ENCODE assay signal across 8 cellular contexts in the genomic region with DNA sequence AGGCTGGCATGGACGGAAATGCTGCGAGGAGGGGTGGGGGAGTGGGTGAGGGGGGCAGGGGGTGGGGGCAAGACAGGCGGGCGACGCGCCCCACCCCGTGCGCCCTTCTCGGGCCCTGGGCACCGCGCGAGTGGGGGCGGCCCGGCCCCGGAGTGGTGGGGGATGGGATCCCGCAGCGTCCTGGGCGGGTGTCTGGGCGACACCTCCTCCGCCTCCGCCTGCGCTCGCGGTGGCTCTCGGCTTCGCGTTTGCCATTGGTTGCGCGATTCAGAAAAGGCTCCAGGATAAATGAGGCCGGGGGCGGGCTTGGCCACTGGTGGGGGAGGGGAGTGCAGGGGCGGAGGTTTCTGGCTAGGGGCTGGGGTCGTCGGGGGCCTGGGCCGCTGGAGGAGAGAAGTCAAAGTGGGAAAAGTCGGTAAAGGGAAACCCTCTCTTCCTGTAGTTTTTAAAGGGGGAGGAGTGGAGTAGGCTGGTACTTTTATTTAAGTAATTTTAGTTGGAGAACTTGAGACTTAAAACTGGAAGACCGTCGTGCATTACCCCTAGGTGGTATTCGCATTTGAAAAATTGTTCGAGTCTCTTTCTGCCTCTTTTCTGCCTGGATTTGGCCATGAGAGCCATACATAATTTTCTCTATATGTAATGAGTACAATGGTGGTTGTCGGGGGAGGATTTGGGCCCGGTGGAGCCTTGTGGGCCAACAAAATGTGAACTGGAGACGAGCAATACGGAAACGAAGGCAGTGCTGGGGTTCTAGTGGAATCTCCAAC.
DNase-seq lines count a peak whose midpoint lies in the region; ATAC-seq and TF ChIP-seq lines count a peak whose summit lies in the region.

No MANE protein-coding gene starts in this region.

- peak; percentile 87 for DNase-seq in ACHN
- DNase-seq in GM13977 (ENCODE audit: low spot score), result peak; percentile 85
- peak; percentile 99 for DNase-seq in NCI-H69 (lab: John Stamatoyannopoulos, UW)
- DNase-seq in activated naive CD4-positive, alpha-beta T cell treated with anti-CD3 and anti-CD28 coated beads, Interleukin-2, amount 50 U/mL, for 16 hours, result peak; percentile 16
- peak; percentile 79 for DNase-seq in iPS-NIHi7 (ENCODE audit: extremely low spot score)

- ATAC-seq in HG03342 (IDR thresholded peaks at IDR 0.05; ENCODE audit: unreplicated experiment) (peak; percentile 29), HG02970 (IDR thresholded peaks at IDR 0.05; ENCODE audit: low FRiP score, unreplicated experiment) (no peak), HG03571 (IDR thresholded peaks at IDR 0.05; ENCODE audit: unreplicated experiment) (no peak)

- in situ Hi-C loops in ACHN (cut with HindIII; ENCODE audit: low pct_ligation_motif_present, low pct_unique_long_range_greater_than_20kb, low sequenced_read_pairs) (no loop called here), GM13977 (cut with MboI; ENCODE audit: low pct_unique_long_range_greater_than_20kb, low sequenced_read_pairs, unreplicated experiment) (no loop called here)

- no peak for TF ChIP-seq CTCF in GM13977 (IDR thresholded peaks at IDR 0.05; ENCODE audit: extremely low read depth, insufficient read depth, missing control alignments)

Comparison
In these comparisons a context has a peak if more than half of its experiments do, and no peak if none do; other contexts are left out.
1. DNase-seq: peak in every context shown above with its lines; median percentile 99 in NCI-H69; 87 in ACHN; 85 in GM13977; 79 in iPS-NIHi7; 16 in activated naive CD4-positive, alpha-beta T cell treated with anti-CD3 and anti-CD28 coated beads, Interleukin-2, amount 50 U/mL, for 16 hours.